ENCODE assay signal across 18 cellular contexts in the genomic region with DNA sequence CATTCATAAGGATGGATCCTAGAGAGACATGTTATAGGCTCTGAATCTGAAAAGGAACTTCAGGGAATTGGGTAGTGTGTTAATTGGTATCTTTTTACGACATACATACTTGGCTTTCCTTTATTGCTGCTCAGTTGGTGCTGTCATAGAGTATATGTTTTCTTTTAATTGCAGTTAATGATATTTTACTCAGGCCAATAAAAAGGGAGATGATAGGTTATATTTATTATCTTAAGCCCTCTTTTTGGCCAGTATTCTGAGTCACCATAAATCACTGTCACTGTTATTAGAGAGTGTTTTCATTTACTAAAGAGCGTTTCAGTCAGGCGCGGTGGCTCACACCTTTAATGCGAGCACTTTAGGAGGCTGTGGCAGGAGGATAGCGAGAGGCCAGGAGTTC. TPM values are rescaled to one million over a fixed set of nuclear protein-coding genes. Genes with fewer than 3 reads are reported as not detected.
DNase-seq lines count a peak whose midpoint lies in the region; ATAC-seq and TF ChIP-seq lines count a peak whose summit lies in the region.
"Had no signal": no experiment of that assay in that cellular context is flagged by ENCODE, and none has a peak within 500 bp of the region (broad histone marks: within the 10 kb centered on the region; RNA-seq: fewer than 3 reads in every experiment).

No MANE protein-coding gene starts in this region.

- TF ChIP-seq POLR2A in esophagus muscularis mucosa (IDR thresholded peaks at IDR 0.05; ENCODE audit: low read depth): no peak

- intact Hi-C loops in esophagus muscularis mucosa (cut with DNase I): no loop called here

- H3K27me3 ChIP-seq in esophagus muscularis mucosa: no peaks in the 10 kb centered on the region
- H3K27me3 ChIP-seq: BLaER1 had no signal

- TF ChIP-seq EP300 in esophagus muscularis mucosa (IDR thresholded peaks at IDR 0.05): no peak

- 73% methylated on average over 6 of the region's 6 CpGs for WGBS in esophagus muscularis mucosa

- H3K36me3 ChIP-seq in HEK293 (ENCODE audit: control insufficient read depth in 2 of 2, insufficient read depth in 1 of 2, low read length in 2 of 2) (peaks cover 7 to 24% of the 10 kb centered on the region in 2 experiments), esophagus muscularis mucosa (peaks cover 5 to 51% (median 18%) of the 10 kb centered on the region in 4 donors)

- H3K27ac ChIP-seq in HEK293 (ENCODE audit: extremely low read depth, low read depth, low read length): no peak overlapping the region
- no peak overlapping the region for H3K27ac ChIP-seq in esophagus muscularis mucosa (replicated peaks in 1 of 4)
- H3K27ac ChIP-seq: BLaER1, C4-2B had no signal

- POLR2A ChIA-PET in HEK293 (lab: Yijun Ruan, JAX): no interaction called here

- H3K4me1 ChIP-seq in HEK293 (ENCODE audit: control insufficient read depth, insufficient read depth, low read length) (peaks cover 4% of the 10 kb centered on the region), esophagus muscularis mucosa (peaks cover 0 to 30% (median 12%) of the 10 kb centered on the region in 4 donors)
- H3K4me1 ChIP-seq: BLaER1 had no signal

- DNase-seq in NCI-H1417 treated with DMSO at 0.1 percent for 48 hours (lab: John Stamatoyannopoulos, UW) (peak; percentile 25), esophagus muscularis mucosa (ENCODE audit: extremely low spot score) (peak; percentile 5), T-helper 2 cell (no peak), superior temporal gyrus (ENCODE audit: extremely low spot score) (no peak)
- DNase-seq: Calu3; CD4-positive, alpha-beta T cell; CD8-positive, alpha-beta memory T cell; DMS53; DMS79 treated with DMSO at 0.1 percent for 48 hours; GF-D8; H9 had no signal

- no peak for ATAC-seq in GM18868 (IDR thresholded peaks at IDR 0.05; ENCODE audit: unreplicated experiment)
- ATAC-seq in GM19397 (IDR thresholded peaks at IDR 0.05; ENCODE audit: unreplicated experiment): no peak
- ATAC-seq: GM23338, HCT116 had no signal

- CTCF ChIA-PET in HEK293 (lab: Yijun Ruan, JAX): no interaction called here

- no peak for TF ChIP-seq CTCF in HEK293 (tag by site-specific recombination; IDR thresholded peaks at IDR 0.05)
- no peak for TF ChIP-seq CTCF in esophagus muscularis mucosa (IDR thresholded peaks at IDR 0.05)

- H3K9me3 ChIP-seq in HEK293 (ENCODE audit: control insufficient read depth, insufficient read depth, low read depth, low read length): no peaks in the 10 kb centered on the region; the same call in 1 of the 2 replicates
- no peaks in the 10 kb centered on the region for H3K9me3 ChIP-seq in esophagus muscularis mucosa

- H3K4me3 ChIP-seq in HEK293 (ENCODE audit: low read depth, low read length): no peak overlapping the region
- no peak overlapping the region for H3K4me3 ChIP-seq in esophagus muscularis mucosa
- H3K4me3 ChIP-seq: BLaER1, GM23338 had no signal

TF ChIP-seq in HEK293, 187 proteins besides CTCF, POLR2A, EP300 and RAD21 (continues in another document):
- TF ChIP-seq ZNF354C (tag by site-specific recombination; IDR thresholded peaks at IDR 0.05; ENCODE audit: borderline replicate concordance, low read depth) (no peak), ZNF777 (tag by site-specific recombination; IDR thresholded peaks at IDR 0.05; ENCODE audit: borderline replicate concordance) (no peak), ZNF138 (tag by site-specific recombination; IDR thresholded peaks at IDR 0.05; ENCODE audit: borderline replicate concordance) (no peak), GFI1B (tag by site-specific recombination; IDR thresholded peaks at IDR 0.05) (peak; percentile 27; the same call in 1 of the 2 replicates), IKZF3 (tag by site-specific recombination; IDR thresholded peaks at IDR 0.05) (peak; percentile 33; the same call in 1 of the 2 replicates), ZNF19 (tag by site-specific recombination; IDR thresholded peaks at IDR 0.05; ENCODE audit: low read depth) (no peak), ZBTB17 (tag by site-specific recombination; IDR thresholded peaks at IDR 0.05) (no peak; the same call in 1 of the 2 replicates), ZNF629 (tag by site-specific recombination; IDR thresholded peaks at IDR 0.05) (peak; percentile 46; the same call in 1 of the 2 replicates), KLF9 (tag by site-specific recombination; IDR thresholded peaks at IDR 0.05; ENCODE audit: low read depth) (no peak), ZNF701 (tag by site-specific recombination; IDR thresholded peaks at IDR 0.05) (no peak), ZNF366 (tag by site-specific recombination; conservative IDR thresholded peaks at IDR 0.05) (peak; percentile 39; the same call in 1 of the 2 replicates), ZBTB44 (tag by site-specific recombination; IDR thresholded peaks at IDR 0.05) (peak; percentile 34; the same call in 1 of the 2 replicates), ZNF677 (tag by site-specific recombination; IDR thresholded peaks at IDR 0.05) (no peak), BCL11A (tag by site-specific recombination; IDR thresholded peaks at IDR 0.05; ENCODE audit: low read depth) (peak; percentile 81; the same call in 1 of the 2 replicates), ZNF423 (tag by site-specific recombination; IDR thresholded peaks at IDR 0.05) (peak; percentile 53; the same call in 1 of the 2 replicates), ZNF239 (tag by site-specific recombination; IDR thresholded peaks at IDR 0.05) (no peak), KLF7 (tag by site-specific recombination; IDR thresholded peaks at IDR 0.05; ENCODE audit: borderline replicate concordance) (no peak), ZNF792 (tag by site-specific recombination; IDR thresholded peaks at IDR 0.05) (no peak), WT1 (tag by site-specific recombination; IDR thresholded peaks at IDR 0.05) (peak; percentile 80), ZNF580 (tag by site-specific recombination; IDR thresholded peaks at IDR 0.05) (0 out of 2 replicates have a peak, but pooled peaks have one; percentile 19), SP7 (tag by site-specific recombination; IDR thresholded peaks at IDR 0.05) (peak; percentile 89), ZNF830 (tag by site-specific recombination; IDR thresholded peaks at IDR 0.05; ENCODE audit: low read depth) (no peak), ZNF2 (tag by site-specific recombination; IDR thresholded peaks at IDR 0.05) (no peak), ZNF391 (tag by site-specific recombination; IDR thresholded peaks at IDR 0.05; ENCODE audit: borderline replicate concordance, low read depth) (no peak), ZNF626 (tag by site-specific recombination; IDR thresholded peaks at IDR 0.05) (no peak), ZBTB7A (tag by site-specific recombination; IDR thresholded peaks at IDR 0.05; ENCODE audit: low read depth) (no peak), ZNF621 (tag by site-specific recombination; IDR thresholded peaks at IDR 0.05) (no peak), ZNF585B (tag by site-specific recombination; IDR thresholded peaks at IDR 0.05) (no peak), SCRT2 (tag by site-specific recombination; IDR thresholded peaks at IDR 0.05) (no peak), BCL11B (tag by site-specific recombination; IDR thresholded peaks at IDR 0.05; ENCODE audit: low read depth) (peak; percentile 43; the same call in 1 of the 2 replicates), ZNF433 (tag by site-specific recombination; IDR thresholded peaks at IDR 0.05; ENCODE audit: low read depth) (no peak)
- TF ChIP-seq, protein P1, sequence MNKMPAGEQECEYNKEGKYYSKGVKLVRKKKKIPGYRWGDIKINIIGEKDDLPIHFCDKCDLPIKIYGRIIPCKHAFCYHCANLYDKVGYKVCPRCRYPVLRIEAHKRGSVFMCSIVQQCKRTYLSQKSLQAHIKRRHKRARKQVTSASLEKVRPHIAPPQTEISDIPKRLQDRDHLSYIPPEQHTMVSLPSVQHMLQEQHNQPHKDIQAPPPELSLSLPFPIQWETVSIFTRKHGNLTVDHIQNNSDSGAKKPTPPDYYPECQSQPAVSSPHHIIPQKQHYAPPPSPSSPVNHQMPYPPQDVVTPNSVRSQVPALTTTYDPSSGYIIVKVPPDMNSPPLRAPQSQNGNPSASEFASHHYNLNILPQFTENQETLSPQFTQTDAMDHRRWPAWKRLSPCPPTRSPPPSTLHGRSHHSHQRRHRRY (tag by site-specific recombination; IDR thresholded peaks at IDR 0.05): no peak
- TF ChIP-seq, protein P2, sequence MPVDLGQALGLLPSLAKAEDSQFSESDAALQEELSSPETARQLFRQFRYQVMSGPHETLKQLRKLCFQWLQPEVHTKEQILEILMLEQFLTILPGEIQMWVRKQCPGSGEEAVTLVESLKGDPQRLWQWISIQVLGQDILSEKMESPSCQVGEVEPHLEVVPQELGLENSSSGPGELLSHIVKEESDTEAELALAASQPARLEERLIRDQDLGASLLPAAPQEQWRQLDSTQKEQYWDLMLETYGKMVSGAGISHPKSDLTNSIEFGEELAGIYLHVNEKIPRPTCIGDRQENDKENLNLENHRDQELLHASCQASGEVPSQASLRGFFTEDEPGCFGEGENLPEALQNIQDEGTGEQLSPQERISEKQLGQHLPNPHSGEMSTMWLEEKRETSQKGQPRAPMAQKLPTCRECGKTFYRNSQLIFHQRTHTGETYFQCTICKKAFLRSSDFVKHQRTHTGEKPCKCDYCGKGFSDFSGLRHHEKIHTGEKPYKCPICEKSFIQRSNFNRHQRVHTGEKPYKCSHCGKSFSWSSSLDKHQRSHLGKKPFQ (tag by site-specific recombination; IDR thresholded peaks at IDR 0.05): peak; percentile 80; the same call in 1 of the 2 replicates

RNA-seq across cellular contexts. Expression of gene RALBP1, which starts 47.6 kb away (rescaled TPM):
- 100 to 1,000 TPM; 103 to 164 (median 115) TPM for total RNA-seq in esophagus muscularis mucosa

Comparison
In these comparisons a context has a peak if more than half of its experiments do, and no peak if none do; other contexts are left out.
1. DNase-seq: peak in NCI-H1417 treated with DMSO at 0.1 percent for 48 hours (single experiment) and esophagus muscularis mucosa (single experiment); none in T-helper 2 cell (0 of 5) and superior temporal gyrus (single experiment).